ENCODE assay signal across 29 cellular contexts in the genomic region with DNA sequence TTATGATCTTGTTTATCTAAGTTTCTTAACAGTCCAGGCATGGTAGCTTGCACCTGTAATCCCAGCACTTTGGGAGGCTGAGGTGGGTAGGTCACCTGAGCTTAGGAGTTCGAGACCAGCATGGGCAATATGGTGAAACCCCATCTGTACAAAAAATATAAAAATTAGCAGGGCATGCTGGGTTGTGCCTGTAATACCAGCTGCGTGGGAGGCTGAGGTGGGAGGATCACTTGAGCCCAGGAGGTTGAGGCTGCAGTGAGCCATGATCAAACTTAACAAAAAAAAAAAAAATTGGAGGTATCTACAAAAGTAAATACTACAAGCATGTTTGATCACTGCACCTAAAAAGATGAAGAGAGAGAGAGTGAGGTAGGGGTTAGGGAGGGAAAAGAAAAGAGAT.
"Had no signal": no experiment of that assay in that cellular context is flagged by ENCODE, and none has a peak within 500 bp of the region (broad histone marks: within the 10 kb centered on the region; RNA-seq: fewer than 3 reads in every experiment).

No MANE protein-coding gene starts in this region.

- H3K36me3 Mint-ChIP-seq: stimulated activated effector memory CD8-positive, alpha-beta T cell treated with anti-CD3 and anti-CD28 coated beads, Interleukin-12 subunit alpha, Interleukin-12 subunit beta, amount 100 ng/mL, for 72 hours; stimulated activated memory B cell treated with anti-CD40 and anti-IgM and Interleukin-4, amounts not matched to agents 10 μg/mL and 1 μg/mL and 100 μg/mL, for 72 hours; type B pancreatic cell had no signal

- H3K4me1 Mint-ChIP-seq: stimulated activated memory B cell treated with anti-CD40 and anti-IgM and Interleukin-4, amounts not matched to agents 10 μg/mL and 1 μg/mL and 100 μg/mL, for 72 hours had no signal

- H3K4me3 Mint-ChIP-seq: stimulated activated effector memory CD8-positive, alpha-beta T cell treated with anti-CD3 and anti-CD28 coated beads, Interleukin-12 subunit alpha, Interleukin-12 subunit beta, amount 100 ng/mL, for 72 hours; stimulated activated memory B cell treated with anti-CD40 and anti-IgM and Interleukin-4, amounts not matched to agents 10 μg/mL and 1 μg/mL and 100 μg/mL, for 72 hours; stimulated activated naive B cell treated with anti-CD40 and anti-IgM and Interleukin-4, amounts not matched to agents 10 μg/mL and 1 μg/mL and 100 μg/mL, for 72 hours; stimulated activated naive CD8-positive, alpha-beta T cell treated with anti-CD3 and anti-CD28 coated beads, Interleukin-15, amount 100 ng/mL, for 72 hours; stimulated activated naive CD8-positive, alpha-beta T cell treated with anti-CD3 and anti-CD28 coated beads, Interleukin-15, Interleukin-2, amounts not matched to agents 100 ng/mL and 50 ng/mL, for 24 hours; type B pancreatic cell had no signal

- ATAC-seq: stimulated activated effector memory CD8-positive, alpha-beta T cell treated with anti-CD3 and anti-CD28 coated beads, Interleukin-12 subunit alpha, Interleukin-12 subunit beta, amount 100 ng/mL, for 72 hours; stimulated activated memory B cell treated with anti-CD40 and anti-IgM and Interleukin-4, amounts not matched to agents 10 μg/mL and 1 μg/mL and 100 μg/mL, for 72 hours; stimulated activated naive B cell treated with anti-CD40 and anti-IgM and Interleukin-4, amounts not matched to agents 10 μg/mL and 1 μg/mL and 100 μg/mL, for 72 hours; stimulated activated naive CD8-positive, alpha-beta T cell treated with anti-CD3 and anti-CD28 coated beads, Interleukin-15, amount 100 ng/mL, for 72 hours; stimulated activated naive CD8-positive, alpha-beta T cell treated with anti-CD3 and anti-CD28 coated beads, Interleukin-15, Interleukin-2, amounts not matched to agents 100 U/mL and 50 U/mL, for 24 hours; upper lobe of right lung had no signal

- H3K4me1 ChIP-seq: stomach, suprapubic skin, testis, thyroid gland, tibial artery, tibial nerve, transverse colon, upper lobe of left lung, upper lobe of right lung, uterus, vagina had no signal

- H3K27ac ChIP-seq: stomach, suprapubic skin, testis, thoracic aorta, thyroid gland, tibial artery, tibial nerve, transverse colon, upper lobe of left lung, upper lobe of right lung, uterus, vagina had no signal

- H3K36me3 ChIP-seq: stomach, suprapubic skin, thoracic aorta, thyroid gland, tibial artery, tibial nerve, transverse colon, upper lobe of left lung, upper lobe of right lung, uterus, vagina had no signal

- DNase-seq: stimulated activated CD4-positive, alpha-beta T cell treated with anti-CD3 and anti-CD28 coated beads, Interleukin-2, amount 100 ng/mL, for 48 hours; stimulated activated CD4-positive, alpha-beta T cell treated with anti-CD3 and anti-CD28 coated beads, Interleukin-4, amount 100 ng/mL, for 1 hour; stimulated activated CD4-positive, alpha-beta T cell treated with anti-CD3 and anti-CD28 coated beads, Interleukin-4, amount 100 ng/mL, for 24 hours; stimulated activated CD4-positive, alpha-beta T cell treated with anti-CD3 and anti-CD28 coated beads, Interleukin-4, amount 100 ng/mL, for 4 hours; stimulated activated CD8-positive, alpha-beta memory T cell treated with anti-CD3 and anti-CD28 coated beads, Interleukin-4, amount 100 ng/mL, for 48 hours; stimulated activated naive B cell treated with anti-CD40 and anti-IgM and Interleukin-4, amounts not matched to agents 10 μg/mL and 1 μg/mL and 100 μg/mL, for 72 hours; stimulated activated naive CD4-positive, alpha-beta T cell; stimulated activated naive CD4-positive, alpha-beta T cell treated with Interleukin-2 at 50 U/mL for 16 hours; stimulated activated naive CD8-positive, alpha-beta T cell treated with anti-CD3 and anti-CD28 coated beads, Interleukin-15, amount 100 ng/mL, for 72 hours; stimulated activated naive CD8-positive, alpha-beta T cell treated with anti-CD3 and anti-CD28 coated beads, Interleukin-15, Interleukin-2, amounts not matched to agents 100 U/mL and 50 U/mL, for 24 hours; stomach; substantia nigra; testis; thyroid gland; tibial artery; transverse colon; trophoblast cell; upper lobe of left lung; upper lobe of right lung; uterus had no signal

- H3K4me3 ChIP-seq: stomach, suprapubic skin, testis, thoracic aorta, thyroid gland, tibial artery, tibial nerve, transverse colon, upper lobe of left lung, upper lobe of right lung, uterus, vagina had no signal

- FAIRE-seq: urothelium cell line had no signal

- H3K27ac Mint-ChIP-seq: stimulated activated effector memory CD8-positive, alpha-beta T cell treated with anti-CD3 and anti-CD28 coated beads, Interleukin-12 subunit alpha, Interleukin-12 subunit beta, amount 100 ng/mL, for 72 hours; stimulated activated memory B cell treated with anti-CD40 and anti-IgM and Interleukin-4, amounts not matched to agents 10 μg/mL and 1 μg/mL and 100 μg/mL, for 72 hours; stimulated activated naive B cell treated with anti-CD40 and anti-IgM and Interleukin-4, amounts not matched to agents 10 μg/mL and 1 μg/mL and 100 μg/mL, for 72 hours; stimulated activated naive CD8-positive, alpha-beta T cell treated with anti-CD3 and anti-CD28 coated beads, Interleukin-15, amount 100 ng/mL, for 72 hours; stimulated activated naive CD8-positive, alpha-beta T cell treated with anti-CD3 and anti-CD28 coated beads, Interleukin-15, Interleukin-2, amounts not matched to agents 100 ng/mL and 50 ng/mL, for 24 hours; type B pancreatic cell had no signal

- H3K9me3 ChIP-seq: stomach, suprapubic skin, testis, thoracic aorta, thyroid gland, tibial artery, tibial nerve, transverse colon, upper lobe of left lung, upper lobe of right lung, uterus, vagina had no signal

- H3K27me3 Mint-ChIP-seq: stimulated activated naive CD8-positive, alpha-beta T cell treated with anti-CD3 and anti-CD28 coated beads, Interleukin-15, amount 100 ng/mL, for 72 hours; type B pancreatic cell had no signal

- H3K27me3 ChIP-seq: testis, thyroid gland, upper lobe of left lung, uterus, vagina had no signal
